ENCODE assay signal across 28 cellular contexts in the genomic region with DNA sequence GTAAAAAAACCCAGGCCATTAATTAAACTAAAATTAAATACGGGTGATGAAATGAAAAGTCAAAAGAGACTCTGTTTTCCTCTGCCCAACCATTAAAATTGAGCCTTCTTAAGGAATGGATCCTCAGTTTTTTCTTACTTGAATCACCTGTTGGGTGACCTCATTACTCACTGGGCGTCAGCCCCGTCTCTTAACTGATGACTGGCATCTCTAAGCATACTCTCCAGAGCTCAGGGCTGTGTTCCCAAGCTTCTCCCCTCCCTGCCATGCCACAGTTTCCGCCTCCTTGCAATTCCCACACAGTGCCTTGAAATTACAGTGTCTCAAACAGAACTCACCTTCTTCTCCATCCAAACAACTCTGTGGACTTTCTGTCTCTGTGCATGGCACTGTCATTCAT.
"Had no signal": no experiment of that assay in that cellular context is flagged by ENCODE, and none has a peak within 500 bp of the region (broad histone marks: within the 10 kb centered on the region; RNA-seq: fewer than 3 reads in every experiment).

No MANE protein-coding gene starts in this region.

- H3K4me3 ChIP-seq: esophagus muscularis mucosa, heart right ventricle, lower lobe of right lung, psoas muscle, sigmoid colon, spleen, testis, tibial artery, upper lobe of left lung had no signal

- ATAC-seq: effector memory CD8-positive, alpha-beta T cell; heart right ventricle; left ventricle myocardium superior; lower lobe of right lung; naive thymus-derived CD8-positive, alpha-beta T cell; psoas muscle; right cardiac atrium; stimulated activated memory B cell treated with anti-CD40 and anti-IgM and Interleukin-4, amounts not matched to agents 10 μg/mL and 1 μg/mL and 100 μg/mL, for 72 hours; stimulated activated naive CD8-positive, alpha-beta T cell treated with anti-CD3 and anti-CD28 coated beads, Interleukin-15, Interleukin-2, amounts not matched to agents 100 U/mL and 50 U/mL, for 24 hours had no signal

- H3K36me3 ChIP-seq: esophagus muscularis mucosa, heart right ventricle, lower lobe of right lung, sigmoid colon, spleen, tibial artery, upper lobe of left lung had no signal

- H3K27me3 ChIP-seq: esophagus muscularis mucosa, sigmoid colon, spleen, testis, tibial artery, upper lobe of left lung had no signal

- FAIRE-seq: endometrium, urothelium cell line had no signal

- DNase-seq: cortex of kidney; effector memory CD8-positive, alpha-beta T cell; foreskin melanocyte; glutamatergic neuron; heart right ventricle; hippocampal formation; islet precursor cell; kidney glomerular epithelial cell; left ventricle myocardium superior; lower lobe of right lung; naive thymus-derived CD8-positive, alpha-beta T cell; nephron progenitor cell; nucleus accumbens; posterior cingulate gyrus; psoas muscle; right cardiac atrium; sigmoid colon; spleen; stimulated activated CD4-positive, alpha-beta T cell treated with anti-CD3 and anti-CD28 coated beads, Interleukin-4, amount 100 ng/mL, for 4 hours; stimulated activated naive CD8-positive, alpha-beta T cell treated with anti-CD3 and anti-CD28 coated beads, Interleukin-15, Interleukin-2, amounts not matched to agents 100 U/mL and 50 U/mL, for 24 hours; substantia nigra; testis; tibial artery; upper lobe of left lung had no signal
